ENCODE assay signal across 7 cellular contexts in genomic region chr16:16593145-16593842, GRCh38.
DNase-seq lines count a peak whose midpoint lies in the region; ATAC-seq and TF ChIP-seq lines count a peak whose summit lies in the region.
"Not testable (repeated sequence)": the region's sequence is repeated elsewhere in the genome, so short reads cannot be mapped to it uniquely, and the experiment has no call there.

No MANE protein-coding gene starts in this region.

- H2BK20ac ChIP-seq in IMR-90 (ENCODE audit: low read depth, low read length): not testable (repeated sequence)

- H3K4me3 ChIP-seq in IMR-90 (ENCODE audit: insufficient read depth, low read depth, low read length); Panc1 (ENCODE audit: low read depth in 2 of 2, low read length in 2 of 2); choroid plexus epithelial cell (ENCODE audit: low read depth, low read length): not testable (repeated sequence)

- H4K8ac ChIP-seq in IMR-90 (ENCODE audit: low read depth in 2 of 2, low read length in 2 of 2): not testable (repeated sequence)

- no CpG with 5 or more reads among the region's 20 CpGs for WGBS in IMR-90 (ENCODE audit: extremely low coverage in 2 of 2, insufficient read length in 1 of 2), 2 experiments

- not testable (repeated sequence) for H3K79me1 ChIP-seq in IMR-90 (ENCODE audit: low read depth in 1 of 2, low read length in 2 of 2)

- H3K9me3 ChIP-seq in IMR-90 (ENCODE audit: control insufficient read depth, insufficient read depth, low read length); Panc1 (ENCODE audit: control insufficient read depth, insufficient read depth, low read depth, low read length): not testable (repeated sequence)

- not testable (repeated sequence) for H3K14ac ChIP-seq in IMR-90 (replicated peaks; ENCODE audit: low read depth, low read length)

- not testable (repeated sequence) for H3K9me1 ChIP-seq in IMR-90 (ENCODE audit: insufficient read depth, low read length)

- H2AK5ac ChIP-seq in IMR-90 (ENCODE audit: low read depth, low read length): not testable (repeated sequence)

- H2BK15ac ChIP-seq in IMR-90 (ENCODE audit: low read depth, low read length): not testable (repeated sequence)

- H2AK9ac ChIP-seq in IMR-90 (replicated peaks; ENCODE audit: low read depth, low read length, poor library complexity): not testable (repeated sequence)

- H4K20me1 ChIP-seq in IMR-90 (ENCODE audit: insufficient read depth, low read length): not testable (repeated sequence)

- DNase-seq in GM13977 (ENCODE audit: low spot score); IMR-90; Panc1 (ENCODE audit: low read depth, low spot score): not testable (repeated sequence)
- DNase-seq in activated CD8-positive, alpha-beta memory T cell treated with anti-CD3 and anti-CD28 coated beads for 48 hours (ENCODE audit: low read depth in 2 of 3, low spot score in 2 of 3): peak; percentile 2 to 35 (median 11)
- DNase-seq in choroid plexus epithelial cell (ENCODE audit: low read depth) (peak; percentile 4), left colon (peak in 1 of 2 donors; percentile 27)
- peak; percentile 52 for DNase-seq in stimulated activated CD4-positive, alpha-beta T cell treated with anti-CD3 and anti-CD28 coated beads, Interleukin-15, amount 100 ng/mL, for 24 hours

- H3K23ac ChIP-seq in IMR-90 (ENCODE audit: low read depth, low read length): not testable (repeated sequence)

- in situ Hi-C loops in GM13977 (cut with MboI; ENCODE audit: low pct_unique_long_range_greater_than_20kb, low sequenced_read_pairs, unreplicated experiment); IMR-90 (cut with MboI; ENCODE audit: low sequenced_read_pairs); Panc1 (cut with HindIII; ENCODE audit: low pct_unique_long_range_greater_than_20kb, low sequenced_read_pairs): not testable (repeated sequence)

- POLR2A ChIA-PET in IMR-90 (lab: Charles Lee; ENCODE audit: unreplicated experiment); Panc1 (lab: Charles Lee): not testable (repeated sequence)

- not testable (repeated sequence) for H3K36me3 ChIP-seq in IMR-90 (ENCODE audit: control insufficient read depth, insufficient read depth, low read length); Panc1 (ENCODE audit: control insufficient read depth, insufficient read depth, low read length)

- dilution Hi-C loops in IMR-90 (cut with HindIII; ENCODE audit: low sequenced_read_pairs, unreplicated experiment): not testable (repeated sequence)

- H3K9ac ChIP-seq in IMR-90 (ENCODE audit: low read depth, low read length): not testable (repeated sequence)

- peak; percentile 98 for ATAC-seq in IMR-90 (ENCODE audit: low read depth)
- ATAC-seq in Panc1: peak; percentile 92
- peak; percentile 88 for ATAC-seq in left colon

- H2AFZ ChIP-seq in IMR-90 (replicated peaks; ENCODE audit: low read length, poor library complexity): not testable (repeated sequence)

- peak; percentile 53 for TF ChIP-seq RAD21 in IMR-90 (IDR thresholded peaks at IDR 0.05; ENCODE audit: low read length)

- TF ChIP-seq POLR2A in IMR-90 (IDR thresholded peaks at IDR 0.05; ENCODE audit: low read depth, low read length): not testable (repeated sequence)

- H3K4me2 ChIP-seq in IMR-90 (ENCODE audit: low read depth, low read length): not testable (repeated sequence)

- CTCF ChIA-PET in IMR-90 (lab: Yijun Ruan, JAX); Panc1 (lab: Charles Lee): not testable (repeated sequence)

- H2BK5ac ChIP-seq in IMR-90 (ENCODE audit: low read depth, low read length, poor library complexity, severe bottlenecking): not testable (repeated sequence)

- not testable (repeated sequence) for H4K91ac ChIP-seq in IMR-90 (ENCODE audit: insufficient read depth, low read depth, low read length)

- not testable (repeated sequence) for H3K4me1 ChIP-seq in IMR-90 (ENCODE audit: control insufficient read depth, insufficient read depth, low read length); Panc1 (ENCODE audit: control insufficient read depth, insufficient read depth, low read length)

- TF ChIP-seq CTCF in GM13977 (IDR thresholded peaks at IDR 0.05; ENCODE audit: extremely low read depth, insufficient read depth, missing control alignments) (peak; percentile 42), IMR-90 (conservative IDR thresholded peaks at IDR 0.05; ENCODE audit: low read depth, low read length) (peak; percentile 42), Panc1 (IDR thresholded peaks at IDR 0.05) (peak; percentile 76), choroid plexus epithelial cell (conservative IDR thresholded peaks at IDR 0.05; ENCODE audit: low read depth, low read length) (peak; percentile 51)

- H3K18ac ChIP-seq in IMR-90 (ENCODE audit: low read depth, low read length): not testable (repeated sequence)

- not testable (repeated sequence) for H2BK120ac ChIP-seq in IMR-90 (ENCODE audit: low read depth, low read length)

- not testable (repeated sequence) for H3K4ac ChIP-seq in IMR-90 (ENCODE audit: low read depth, low read length)

- H3K56ac ChIP-seq in IMR-90 (ENCODE audit: extremely low read depth, insufficient read depth, low read length): not testable (repeated sequence)

- not testable (repeated sequence) for H4K5ac ChIP-seq in IMR-90 (ENCODE audit: low read depth, low read length)

- H3K27ac ChIP-seq in IMR-90 (ENCODE audit: insufficient read depth, low read length); Panc1 (ENCODE audit: low read length): not testable (repeated sequence)

- not testable (repeated sequence) for H3K27me3 ChIP-seq in IMR-90 (ENCODE audit: control insufficient read depth, insufficient read depth, low read length); Panc1 (ENCODE audit: control insufficient read depth, insufficient read depth, low read length)

- not testable (repeated sequence) for BruUV-seq in IMR-90 (replicated peaks; lab: Mats Ljungman, UMichigan); Panc1 (replicated peaks; lab: Mats Ljungman, UMichigan)

- intact Hi-C loops in IMR-90 (cut with micrococcal nuclease): loop anchor here (5.0 kb wide), 1 partner anchor 874 kb away; no protein-coding TSS in a partner anchor
- intact Hi-C loops in Panc1 (cut with micrococcal nuclease; ENCODE audit: unreplicated experiment); left colon (cut with DNase I, micrococcal nuclease): not testable (repeated sequence)

TF ChIP-seq in IMR-90, 13 proteins besides CTCF, POLR2A, EP300 and RAD21:
- peak; percentile 21 for TF ChIP-seq SMC3 (IDR thresholded peaks at IDR 0.05; ENCODE audit: low read depth, low read length)
